In the genomic region with DNA sequence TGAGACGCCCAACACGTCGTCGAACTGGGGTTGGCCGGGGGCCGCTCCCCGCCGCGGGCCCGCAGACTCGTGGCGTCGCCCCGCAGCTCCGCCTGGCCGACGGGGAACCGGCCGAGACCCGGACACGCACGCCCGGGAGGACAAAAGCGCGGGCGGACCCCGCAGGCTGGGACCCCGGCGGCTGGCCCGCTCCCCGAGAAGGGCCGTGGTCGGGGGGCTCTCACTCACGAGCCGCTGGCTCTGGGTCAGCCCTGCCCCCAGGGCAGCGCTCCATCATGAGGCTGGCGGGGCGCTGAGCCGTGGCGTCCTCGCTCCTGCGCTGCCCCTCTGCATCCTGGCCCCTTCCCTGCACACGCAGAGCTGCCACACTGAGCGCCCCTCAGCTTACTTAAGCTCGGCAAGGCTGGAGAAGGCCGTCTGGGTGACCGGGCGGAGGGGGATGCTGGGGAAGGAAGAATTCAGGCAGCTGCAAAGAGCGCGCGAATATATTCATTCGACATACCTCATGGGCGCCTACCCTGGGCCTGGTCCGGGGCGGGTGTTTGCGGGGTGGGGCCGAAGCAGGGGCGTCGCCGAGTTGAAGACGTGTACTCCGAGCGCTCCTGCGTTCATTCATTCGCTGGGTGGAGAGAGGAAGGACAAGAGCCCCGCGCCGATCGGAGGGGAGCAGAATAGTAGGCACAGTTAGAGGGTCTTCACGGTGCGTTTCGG, we compare ENCODE assay signal across 8 cellular contexts. TPM values are rescaled to one million over a fixed set of nuclear protein-coding genes. Genes with fewer than 3 reads are reported as not detected.
A peak's percentile ranks its signal among the peaks of the same experiment; 100 is the strongest.
DNase-seq lines count a peak whose midpoint lies in the region; ATAC-seq and TF ChIP-seq lines count a peak whose summit lies in the region.

No MANE protein-coding gene starts in this region.

- no peak for DNase-seq in A673 (ENCODE audit: low spot score)
- DNase-seq in T-cell = no peak
- peak in 1 of 2 donors; percentile 50 for DNase-seq in foreskin keratinocyte
- peak; percentile 49 to 75 (median 57) for DNase-seq in ovary
- no peak for DNase-seq in hippocampal formation (lab: John Stamatoyannopoulos, UW)
- no peak for DNase-seq in SIG-M5 treated with dmso at 0.1 percent for 504 hours (lab: John Stamatoyannopoulos, UW; ENCODE audit: unreplicated experiment)

- H3K27ac ChIP-seq in A673 (ENCODE audit: low read depth, low read length, poor library complexity, severe bottlenecking) = no peak overlapping the region
- peak overlapping the region; percentile 64 for H3K27ac ChIP-seq in foreskin keratinocyte
- H3K27ac ChIP-seq in ovary = peak overlapping the region; percentile 63 to 75

- H3K9me3 ChIP-seq in A673 (ENCODE audit: low read depth, low read length, poor library complexity, severe bottlenecking) (no peaks in the 10 kb centered on the region), ovary (no peaks in the 10 kb centered on the region)

- no peaks in the 10 kb centered on the region for H3K36me3 ChIP-seq in A673 (ENCODE audit: insufficient read depth, low read length, poor library complexity, severe bottlenecking)
- H3K36me3 ChIP-seq in ovary = no peaks in the 10 kb centered on the region

- H3K27me3 ChIP-seq in A673 (replicated peaks; ENCODE audit: insufficient read depth, low read depth, low read length, poor library complexity) (peaks cover 22% of the 10 kb centered on the region), foreskin keratinocyte (no peaks in the 10 kb centered on the region), ovary (no peaks in the 10 kb centered on the region)

- TF ChIP-seq POLR2A in GM19193 (IDR thresholded peaks at IDR 0.05; ENCODE audit: extremely low read depth, insufficient read depth, insufficient read length) (peak; percentile 45), ovary (IDR thresholded peaks at IDR 0.05) (no peak)

- peak overlapping the region; percentile 62 to 79 (median 74) for H3K4me3 Mint-ChIP-seq in T-cell

- TF ChIP-seq CTCF in A673 (conservative IDR thresholded peaks at IDR 0.05; ENCODE audit: low read depth, low read length) (no peak), foreskin keratinocyte (conservative IDR thresholded peaks at IDR 0.05) (no peak), ovary (IDR thresholded peaks at IDR 0.05) (no peak)

- POLR2A ChIA-PET in A673 (lab: Charles Lee; ENCODE audit: low non-redundant PET) = no interaction called here
- POLR2A ChIA-PET in T-cell (lab: Charles Lee) = no interaction called here

- CTCF ChIA-PET in A673 (lab: Charles Lee) (no interaction called here), T-cell (lab: Charles Lee) (no interaction called here)

- H3K4me1 Mint-ChIP-seq in T-cell = peaks cover 9 to 15% (median 11%) of the 10 kb centered on the region in 3 donors

- TF ChIP-seq EP300 in ovary (IDR thresholded peaks at IDR 0.05) = no peak

- no peak overlapping the region for H3K27ac Mint-ChIP-seq in T-cell

- H3K4me3 ChIP-seq in A673 (ENCODE audit: low read depth, low read length, poor library complexity, severe bottlenecking) (peak overlapping the region; percentile 17), ovary (peak overlapping the region; percentile 59)

- H3K4me1 ChIP-seq in A673 (ENCODE audit: insufficient read depth, low read length, poor library complexity, severe bottlenecking) (peaks cover 3% of the 10 kb centered on the region), foreskin keratinocyte (peaks cover 8% of the 10 kb centered on the region), ovary (ENCODE audit: insufficient read depth) (peaks cover 6% of the 10 kb centered on the region)

- 2 to 3% (median 3%) methylated on average over 58 to 72 of the region's 72 CpGs for WGBS in ovary, 3 donors

- no peaks in the 10 kb centered on the region for H3K9me3 Mint-ChIP-seq in T-cell

- BruUV-seq in A673 (replicated peaks; lab: Mats Ljungman, UMichigan) = no TSS peak

- ATAC-seq in T-cell (replicated peaks in 1 of 4) (peak; percentile 49 to 75 (median 59)), foreskin keratinocyte (peak; percentile 56), GM21447 (IDR thresholded peaks at IDR 0.05; ENCODE audit: unreplicated experiment) (no peak)

- H3K36me3 Mint-ChIP-seq in T-cell = no peaks in the 10 kb centered on the region

- intact Hi-C loops in A673 (cut with micrococcal nuclease; ENCODE audit: unreplicated experiment) (loop anchor here (5.0 kb wide), 1 partner anchor 1287 kb away; no protein-coding TSS in a partner anchor), ovary (cut with DNase I) (no loop called here)

- peaks cover 55 to 65% of the 10 kb centered on the region in 2 donors for H3K27me3 Mint-ChIP-seq in T-cell

RNA-seq across cellular contexts. Expression of a gene that starts 0.6 kb away (rescaled TPM):
- total RNA-seq in A673 (2021) (6.2 and 6.9 TPM in 2 replicates), T-cell (under 1 TPM in 3 of 5 donors, not detected in 2; 0.57 to 0.61 (median 0.59) TPM), foreskin keratinocyte (28.8 and 46.3 TPM in 2 replicates), ovary (10 to 100 TPM; 11.8 to 32.0 (median 20.7) TPM)
- polyA plus RNA-seq in foreskin keratinocyte (36.0 and 55.5 TPM in 2 replicates), ovary (10 to 100 TPM; 17.6 to 23.5 TPM)

RNA-seq across cellular contexts. Expression of a gene that starts 32.4 kb away (rescaled TPM):
- total RNA-seq in A673 (2021) = not detected in 2 replicates
- not detected for total RNA-seq in T-cell
- total RNA-seq in foreskin keratinocyte = 0.95 and 3.1 TPM in 2 replicates
- polyA plus RNA-seq in foreskin keratinocyte = 0.13 and 0.21 TPM in 2 replicates
- under 1 TPM in 2 of 7 donors, not detected in 5; 0.23 to 0.89 TPM for total RNA-seq in ovary
- not detected for polyA plus RNA-seq in ovary

Comparison
In these comparisons a context has a peak if more than half of its experiments do, and no peak if none do; other contexts are left out.
1. DNase-seq: peak in ovary (5 of 5); none in A673 (single experiment), T-cell (0 of 34), hippocampal formation (0 of 2) and SIG-M5 treated with dmso at 0.1 percent for 504 hours (single experiment).